8 cellular contexts compared by ENCODE assay signal in genomic region chr4:113837397-113837796, GRCh38.
DNase-seq lines count a peak whose midpoint lies in the region; ATAC-seq, FAIRE-seq and TF ChIP-seq lines count a peak whose summit lies in the region.

No MANE protein-coding gene starts in this region.

- intact Hi-C loops in OCI-LY7 (cut with micrococcal nuclease; ENCODE audit: unreplicated experiment) = no loop called here

- POLR2A ChIA-PET in A549 (lab: Yijun Ruan, JAX) = no interaction called here
- POLR2A ChIA-PET in OCI-LY7 (lab: Charles Lee) = interaction anchor here (0.5 to 1.9 kb wide), 9 partner anchors 9 to 62 kb away, joined by 3 to 7 read pairs (median 3); no protein-coding TSS in a partner anchor

- H3K9me2 ChIP-seq in OCI-LY7 (ENCODE audit: insufficient read depth, low read length) = no peaks in the 10 kb centered on the region

- BruUV-seq in OCI-LY7 (replicated peaks; lab: Mats Ljungman, UMichigan) = no TSS peak

- no peaks in the 10 kb centered on the region for H3K79me2 ChIP-seq in OCI-LY7 (ENCODE audit: insufficient read depth, low read depth, low read length)

- TF ChIP-seq RAD21 in A549 (conservative IDR thresholded peaks at IDR 0.05 in 1 of 2, IDR thresholded peaks at IDR 0.05 in 1 of 2) = no peak

- H3K9me3 ChIP-seq in A549 = no peaks in the 10 kb centered on the region
- H3K9me3 ChIP-seq in OCI-LY7 (ENCODE audit: low read length) = no peaks in the 10 kb centered on the region

- CTCF ChIA-PET in A549 (lab: Yijun Ruan, JAX) = no interaction called here
- CTCF ChIA-PET in OCI-LY7 (lab: Charles Lee; ENCODE audit: unreplicated experiment) = no interaction called here

- no peak for TF ChIP-seq POLR2A in A549 (IDR thresholded peaks at IDR 0.05; ENCODE audit: low read length)

- no peak for TF ChIP-seq CTCF in A549 (IDR thresholded peaks at IDR 0.05)
- TF ChIP-seq CTCF in OCI-LY7 (conservative IDR thresholded peaks at IDR 0.05; ENCODE audit: low read length) = no peak

- peak; percentile 44 to 54; a peak in 3 of 6 replicates for ATAC-seq in A549
- peak; percentile 100 for ATAC-seq in GM18858 (IDR thresholded peaks at IDR 0.05; ENCODE audit: unreplicated experiment)
- ATAC-seq in HG02973 (IDR thresholded peaks at IDR 0.05; ENCODE audit: unreplicated experiment) = peak; percentile 100

- 63% methylated on average over 1 of the region's 1 CpG for WGBS in A549 (ENCODE audit: missing lambda C conversion rate)

- H3K4me1 ChIP-seq in A549 = peaks cover 10% of the 10 kb centered on the region
- peaks cover 20% of the 10 kb centered on the region for H3K4me1 ChIP-seq in OCI-LY7 (ENCODE audit: insufficient read depth, low read length, poor library complexity, severe bottlenecking)

- FAIRE-seq in A549 (lab: Jason Lieb, UNC) = no peak

- H3K27ac ChIP-seq in A549 (peak overlapping the region; percentile 18 to 62), OCI-LY7 (ENCODE audit: low read depth, low read length, poor library complexity, severe bottlenecking) (peak overlapping the region; percentile 17)

- H3K4me3 ChIP-seq in A549 = no peak overlapping the region
- no peak overlapping the region for H3K4me3 ChIP-seq in OCI-LY7 (ENCODE audit: low read depth, low read length, poor library complexity, severe bottlenecking)

- no peaks in the 10 kb centered on the region for H3K36me3 ChIP-seq in OCI-LY7 (ENCODE audit: insufficient read depth, low read length)

- TF ChIP-seq EP300 in A549 (IDR thresholded peaks at IDR 0.05) = no peak

- DNase-seq in A549 (ENCODE audit: low read depth in 1 of 2, low spot score in 1 of 2) (peak; percentile 0 to 43), OCI-LY7 (ENCODE audit: low spot score) (peak; percentile 84), germinal center (ENCODE audit: low spot score) (peak; percentile 13), NK-92 (lab: John Stamatoyannopoulos, UW; ENCODE audit: unreplicated experiment) (no peak), HuH-7 (ENCODE audit: low spot score) (no peak), cerebellar cortex (ENCODE audit: low spot score) (no peak)

- H4K20me1 ChIP-seq in OCI-LY7 (ENCODE audit: insufficient read depth, low read length) = no peaks in the 10 kb centered on the region

- 0 out of 3 replicates have a peak overlapping the region, but pooled peaks have one; percentile 13 for H3K4me2 ChIP-seq in A549
- H3K4me2 ChIP-seq in OCI-LY7 (ENCODE audit: low read length) = peak overlapping the region; percentile 56

- H2AFZ ChIP-seq in OCI-LY7 (ENCODE audit: low read length) = peak overlapping the region; percentile 82

TF ChIP-seq in A549, 52 proteins besides CTCF, POLR2A, EP300 and RAD21:
- TF ChIP-seq MAFK (IDR thresholded peaks at IDR 0.05; ENCODE audit: partially characterized antibody) (peak; percentile 85), NFE2L2 (conservative IDR thresholded peaks at IDR 0.05; ENCODE audit: low read length) (peak; percentile 61; the same call in 1 of the 2 replicates), ZC3H11A (IDR thresholded peaks at IDR 0.05) (no peak)

Comparison
In these comparisons a context has a peak if more than half of its experiments do, and no peak if none do; other contexts are left out.
1. ATAC-seq: peak in every context shown above with its lines; median percentile 100 in GM18858; 100 in HG02973; 49 in A549.
2. DNase-seq: peak in A549 (2 of 2), OCI-LY7 (single experiment) and germinal center (single experiment); none in NK-92 (single experiment), HuH-7 (single experiment) and cerebellar cortex (single experiment).